Comparison of ENCODE assay signal across 1 cellular context in the genomic region with DNA sequence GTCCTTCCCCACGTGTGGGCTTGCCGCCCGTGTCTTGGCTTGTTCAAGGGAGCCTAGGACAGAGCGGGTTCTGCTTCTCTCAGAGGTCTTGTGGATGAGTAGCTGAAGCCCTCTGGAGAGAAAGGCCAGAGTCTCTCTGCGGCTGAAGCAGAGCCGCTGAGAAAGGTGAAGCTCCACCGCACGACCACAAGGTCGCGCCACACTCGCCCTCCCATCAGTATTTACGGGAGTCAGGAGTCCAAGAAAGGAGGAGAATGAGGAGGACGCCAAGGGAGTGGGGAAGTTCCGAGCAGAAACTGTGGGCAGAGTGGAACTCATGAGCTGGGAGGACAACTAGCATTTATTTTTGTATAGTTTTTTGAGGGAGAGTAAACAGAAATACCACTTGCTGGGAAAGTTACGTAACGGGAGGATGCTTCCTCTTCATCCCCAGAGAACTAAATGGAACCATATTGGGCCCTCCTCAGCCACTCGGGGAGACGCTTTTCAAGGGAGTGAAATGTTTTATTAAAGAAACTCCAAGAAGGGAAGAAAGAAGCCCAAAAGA.
TF ChIP-seq lines count a peak whose summit lies in the region.

No MANE protein-coding gene starts in this region.

TF ChIP-seq in GM12878, 131 proteins besides CTCF, POLR2A, EP300 and RAD21 (continued from another document):
- 0 out of 2 replicates have a peak, but pooled peaks have one; percentile 25 for TF ChIP-seq MLLT1 (IDR thresholded peaks at IDR 0.05)
- TF ChIP-seq, protein P1, sequence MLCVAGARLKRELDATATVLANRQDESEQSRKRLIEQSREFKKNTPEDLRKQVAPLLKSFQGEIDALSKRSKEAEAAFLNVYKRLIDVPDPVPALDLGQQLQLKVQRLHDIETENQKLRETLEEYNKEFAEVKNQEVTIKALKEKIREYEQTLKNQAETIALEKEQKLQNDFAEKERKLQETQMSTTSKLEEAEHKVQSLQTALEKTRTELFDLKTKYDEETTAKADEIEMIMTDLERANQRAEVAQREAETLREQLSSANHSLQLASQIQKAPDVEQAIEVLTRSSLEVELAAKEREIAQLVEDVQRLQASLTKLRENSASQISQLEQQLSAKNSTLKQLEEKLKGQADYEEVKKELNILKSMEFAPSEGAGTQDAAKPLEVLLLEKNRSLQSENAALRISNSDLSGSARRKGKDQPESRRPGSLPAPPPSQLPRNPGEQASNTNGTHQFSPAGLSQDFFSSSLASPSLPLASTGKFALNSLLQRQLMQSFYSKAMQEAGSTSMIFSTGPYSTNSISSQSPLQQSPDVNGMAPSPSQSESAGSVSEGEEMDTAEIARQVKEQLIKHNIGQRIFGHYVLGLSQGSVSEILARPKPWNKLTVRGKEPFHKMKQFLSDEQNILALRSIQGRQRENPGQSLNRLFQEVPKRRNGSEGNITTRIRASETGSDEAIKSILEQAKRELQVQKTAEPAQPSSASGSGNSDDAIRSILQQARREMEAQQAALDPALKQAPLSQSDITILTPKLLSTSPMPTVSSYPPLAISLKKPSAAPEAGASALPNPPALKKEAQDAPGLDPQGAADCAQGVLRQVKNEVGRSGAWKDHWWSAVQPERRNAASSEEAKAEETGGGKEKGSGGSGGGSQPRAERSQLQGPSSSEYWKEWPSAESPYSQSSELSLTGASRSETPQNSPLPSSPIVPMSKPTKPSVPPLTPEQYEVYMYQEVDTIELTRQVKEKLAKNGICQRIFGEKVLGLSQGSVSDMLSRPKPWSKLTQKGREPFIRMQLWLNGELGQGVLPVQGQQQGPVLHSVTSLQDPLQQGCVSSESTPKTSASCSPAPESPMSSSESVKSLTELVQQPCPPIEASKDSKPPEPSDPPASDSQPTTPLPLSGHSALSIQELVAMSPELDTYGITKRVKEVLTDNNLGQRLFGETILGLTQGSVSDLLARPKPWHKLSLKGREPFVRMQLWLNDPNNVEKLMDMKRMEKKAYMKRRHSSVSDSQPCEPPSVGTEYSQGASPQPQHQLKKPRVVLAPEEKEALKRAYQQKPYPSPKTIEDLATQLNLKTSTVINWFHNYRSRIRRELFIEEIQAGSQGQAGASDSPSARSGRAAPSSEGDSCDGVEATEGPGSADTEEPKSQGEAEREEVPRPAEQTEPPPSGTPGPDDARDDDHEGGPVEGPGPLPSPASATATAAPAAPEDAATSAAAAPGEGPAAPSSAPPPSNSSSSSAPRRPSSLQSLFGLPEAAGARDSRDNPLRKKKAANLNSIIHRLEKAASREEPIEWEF (IDR thresholded peaks at IDR 0.05; ENCODE audit: insufficient replicate concordance, low read depth, low read length): no peak
- peak; percentile 26; the same call in 1 of the 2 replicates for TF ChIP-seq SMC3 (IDR thresholded peaks at IDR 0.05; ENCODE audit: borderline replicate concordance, low read length)
- no peak for TF ChIP-seq CEBPB (IDR thresholded peaks at IDR 0.05; ENCODE audit: borderline replicate concordance in 1 of 2, low read depth in 2 of 2, low read length in 2 of 2)
- TF ChIP-seq ZNF217 (IDR thresholded peaks at IDR 0.05): no peak
- TF ChIP-seq, protein P2, sequence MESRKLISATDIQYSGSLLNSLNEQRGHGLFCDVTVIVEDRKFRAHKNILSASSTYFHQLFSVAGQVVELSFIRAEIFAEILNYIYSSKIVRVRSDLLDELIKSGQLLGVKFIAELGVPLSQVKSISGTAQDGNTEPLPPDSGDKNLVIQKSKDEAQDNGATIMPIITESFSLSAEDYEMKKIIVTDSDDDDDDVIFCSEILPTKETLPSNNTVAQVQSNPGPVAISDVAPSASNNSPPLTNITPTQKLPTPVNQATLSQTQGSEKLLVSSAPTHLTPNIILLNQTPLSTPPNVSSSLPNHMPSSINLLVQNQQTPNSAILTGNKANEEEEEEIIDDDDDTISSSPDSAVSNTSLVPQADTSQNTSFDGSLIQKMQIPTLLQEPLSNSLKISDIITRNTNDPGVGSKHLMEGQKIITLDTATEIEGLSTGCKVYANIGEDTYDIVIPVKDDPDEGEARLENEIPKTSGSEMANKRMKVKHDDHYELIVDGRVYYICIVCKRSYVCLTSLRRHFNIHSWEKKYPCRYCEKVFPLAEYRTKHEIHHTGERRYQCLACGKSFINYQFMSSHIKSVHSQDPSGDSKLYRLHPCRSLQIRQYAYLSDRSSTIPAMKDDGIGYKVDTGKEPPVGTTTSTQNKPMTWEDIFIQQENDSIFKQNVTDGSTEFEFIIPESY (IDR thresholded peaks at IDR 0.05): peak; percentile 78; the same call in 1 of the 2 replicates
- no peak for TF ChIP-seq HDAC6 (IDR thresholded peaks at IDR 0.05; ENCODE audit: unreplicated experiment)
- TF ChIP-seq PML (IDR thresholded peaks at IDR 0.05; ENCODE audit: low read length): no peak
